In the genomic region with DNA sequence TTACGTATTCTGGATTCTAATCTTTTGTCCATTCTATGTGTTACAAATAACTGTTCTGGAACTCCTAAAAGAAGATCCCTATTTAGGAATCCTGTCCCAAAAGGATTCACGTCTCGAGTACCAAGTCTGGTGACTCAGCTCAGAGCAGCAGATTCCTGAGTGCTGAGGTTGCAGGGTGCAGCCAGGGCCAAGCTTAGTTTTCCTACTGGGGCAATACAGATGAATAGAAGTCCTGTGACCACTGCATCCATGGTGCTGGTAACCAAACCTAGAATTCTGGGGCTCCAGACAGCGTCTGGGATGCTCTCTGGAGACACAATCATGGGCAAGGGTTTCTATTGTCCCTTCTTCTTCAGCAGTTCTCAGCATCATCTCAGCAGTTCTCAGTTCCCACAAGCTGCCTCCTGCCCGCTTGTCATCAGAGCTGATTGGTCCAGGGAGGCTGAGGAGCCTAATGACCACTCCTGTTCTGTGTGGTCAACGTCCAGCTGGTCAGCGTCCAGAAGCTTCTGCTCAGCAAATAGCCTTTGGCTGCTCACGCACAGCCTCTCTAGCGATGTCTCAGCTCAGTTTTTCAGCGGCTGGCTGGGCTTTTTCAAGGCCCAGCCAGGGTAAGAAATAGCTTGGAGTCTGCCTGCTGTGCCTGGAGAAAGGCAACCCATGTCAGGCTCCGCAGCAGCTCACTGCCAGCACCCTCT, we compare ENCODE assay signal across 12 cellular contexts. TPM values are rescaled to one million over a fixed set of nuclear protein-coding genes. Genes with fewer than 3 reads are reported as not detected.
DNase-seq lines count a peak whose midpoint lies in the region; ATAC-seq and TF ChIP-seq lines count a peak whose summit lies in the region.
"Had no signal": no experiment of that assay in that cellular context is flagged by ENCODE, and none has a peak within 500 bp of the region (broad histone marks: within the 10 kb centered on the region; RNA-seq: fewer than 3 reads in every experiment).

No MANE protein-coding gene starts in this region.

- H3K4me3 Mint-ChIP-seq in HFFc6: peak overlapping the region; percentile 61

- TF ChIP-seq CTCF in HFFc6 (IDR thresholded peaks at IDR 0.05) (no peak), body of pancreas (IDR thresholded peaks at IDR 0.05) (no peak), stomach (IDR thresholded peaks at IDR 0.05) (no peak)

- H3K27ac ChIP-seq in body of pancreas: no peak overlapping the region
- H3K27ac ChIP-seq in stomach: peak overlapping the region in 4 of 5 donors; percentile 2 to 71 (median 32)

- H3K36me3 ChIP-seq in body of pancreas (replicated peaks in 1 of 2; ENCODE audit: insufficient read depth in 1 of 2, low read depth in 2 of 2) (no peaks in the 10 kb centered on the region), stomach (no peaks in the 10 kb centered on the region)

- no peak overlapping the region for H3K4me3 ChIP-seq in body of pancreas
- no peak overlapping the region for H3K4me3 ChIP-seq in stomach

- TF ChIP-seq POLR2A in body of pancreas (IDR thresholded peaks at IDR 0.05) (no peak), stomach (IDR thresholded peaks at IDR 0.05) (no peak)

- ATAC-seq in body of pancreas (no peak), GM18519 (IDR thresholded peaks at IDR 0.05; ENCODE audit: low FRiP score, unreplicated experiment) (no peak), HG03571 (IDR thresholded peaks at IDR 0.05; ENCODE audit: unreplicated experiment) (no peak)

- peak overlapping the region; percentile 82 for H3K27ac Mint-ChIP-seq in HFFc6

- intact Hi-C loops in body of pancreas (cut with DNase I) (no loop called here), stomach (cut with DNase I; ENCODE audit: low total_unique reads) (no loop called here)

- DNase-seq in HFFc6: peak; percentile 68
- DNase-seq in body of pancreas: peak in 3 of 4 donors; percentile 15 to 45 (median 16)
- DNase-seq in hepatic stellate cell (ENCODE audit: low spot score): peak; percentile 63
- no peak for DNase-seq in stomach
- DNase-seq in NCI-H345 (lab: John Stamatoyannopoulos, UW): no peak
- no peak for DNase-seq in NCI-H82 treated with DMSO at 0.1 percent for 48 hours (lab: John Stamatoyannopoulos, UW; ENCODE audit: unreplicated experiment)
- DNase-seq: activated naive CD4-positive, alpha-beta T cell treated with anti-CD3 and anti-CD28 coated beads, Interleukin-2, amount 50 U/mL, for 16 hours; glutamatergic neuron; NCI-H446 treated with DMSO at 0.1 percent for 48 hours had no signal

- H3K4me1 Mint-ChIP-seq in HFFc6 (ENCODE audit: low read depth): peaks cover 12% of the 10 kb centered on the region

- H3K9me3 ChIP-seq in body of pancreas (no peaks in the 10 kb centered on the region), stomach (no peaks in the 10 kb centered on the region)

- 62 to 73% methylated on average over 11 of the region's 11 CpGs for WGBS in body of pancreas, 2 donors
- 51 to 70% (median 64%) methylated on average over 8 to 11 of the region's 11 CpGs for WGBS in stomach, 5 donors

- no peaks in the 10 kb centered on the region for H3K36me3 Mint-ChIP-seq in HFFc6 (ENCODE audit: low read depth)

- H3K27me3 ChIP-seq in body of pancreas (no peaks in the 10 kb centered on the region), stomach (no peaks in the 10 kb centered on the region)

- H3K4me1 ChIP-seq in body of pancreas (no peaks in the 10 kb centered on the region), stomach (peaks cover 0 to 6% (median 0%) of the 10 kb centered on the region in 4 donors)

- H3K27me3 Mint-ChIP-seq in HFFc6 (ENCODE audit: insufficient read depth): peaks cover 11% of the 10 kb centered on the region

- no peak for TF ChIP-seq EP300 in stomach (IDR thresholded peaks at IDR 0.05)

- H3K9me3 Mint-ChIP-seq in HFFc6: no peaks in the 10 kb centered on the region

RNA-seq across cellular contexts. Expression of gene C7orf33, which starts 50.4 kb away (rescaled TPM):
- total RNA-seq in HFFc6 (2021; fragmentation: NEBNext Ultra II Directional; extraction: Animal tissue kit (Norgen Biotek cat#: 25700)): not detected
- not detected for total RNA-seq in body of pancreas
- total RNA-seq in stomach: not detected
- polyA plus RNA-seq in stomach: not detected
- total RNA-seq: HT-29 had no signal

Comparison
In these comparisons a context has a peak if more than half of its experiments do, and no peak if none do; other contexts are left out.
1. DNase-seq: peak in HFFc6 (single experiment), body of pancreas (3 of 4) and hepatic stellate cell (single experiment); none in stomach (single experiment), NCI-H345 (single experiment) and NCI-H82 treated with DMSO at 0.1 percent for 48 hours (single experiment).
2. H3K27ac ChIP-seq: peak in stomach (4 of 5); none in body of pancreas (0 of 4).